In genomic region chr16:53054670-53055485, GRCh38 we compare ENCODE assay signal across 8 cellular contexts. TPM values are rescaled to one million over a fixed set of nuclear protein-coding genes. Genes with fewer than 3 reads are reported as not detected.
DNase-seq lines count a peak whose midpoint lies in the region; ATAC-seq and TF ChIP-seq lines count a peak whose summit lies in the region.

CHD9 (plus strand) TSS chr16:53054991; CDS start chr16:53156090, 101,099 bp downstream.

- no peaks in the 10 kb centered on the region for H3K36me3 ChIP-seq in thoracic aorta

- no peaks in the 10 kb centered on the region for H3K36me3 Mint-ChIP-seq in activated naive CD4-positive, alpha-beta T cell treated with anti-CD3 and anti-CD28 coated beads, Interleukin-2, amount 50 U/mL, for 72 hours
- no peaks in the 10 kb centered on the region for H3K36me3 Mint-ChIP-seq in osteocyte (ENCODE audit: unreplicated experiment)

- DNase-seq in NCI-H1092 (lab: John Stamatoyannopoulos, UW) (peak; percentile 79), SKM-1 (lab: John Stamatoyannopoulos, UW; ENCODE audit: unreplicated experiment) (peak; percentile 67), glomerular visceral epithelial cell (ENCODE audit: extremely low spot score) (peak; percentile 85), osteocyte (ENCODE audit: extremely low spot score, unreplicated experiment) (peak; percentile 95), thoracic aorta (ENCODE audit: low spot score) (peak; percentile 13)
- DNase-seq in activated naive CD4-positive, alpha-beta T cell treated with anti-CD3 and anti-CD28 coated beads, Interleukin-2, amount 50 U/mL, for 72 hours (ENCODE audit: low spot score in 2 of 2), result peak; percentile 79 to 84

- peaks cover 23 to 24% of the 10 kb centered on the region in 2 donors for H3K4me1 ChIP-seq in thoracic aorta (ENCODE audit: control insufficient read depth in 1 of 2, low read depth in 2 of 2)

- peak within 1 kb of the TSS; percentile 71 to 77 for H3K27ac ChIP-seq in thoracic aorta

- peak within 1 kb of the TSS; percentile 47 to 82 for H3K27ac Mint-ChIP-seq in activated naive CD4-positive, alpha-beta T cell treated with anti-CD3 and anti-CD28 coated beads, Interleukin-2, amount 50 U/mL, for 72 hours
- H3K27ac Mint-ChIP-seq in osteocyte (ENCODE audit: unreplicated experiment), result peak within 1 kb of the TSS; percentile 99

- H3K9me3 ChIP-seq in thoracic aorta, result no peaks in the 10 kb centered on the region

- H3K4me1 Mint-ChIP-seq in osteocyte (ENCODE audit: unreplicated experiment), result peaks cover 55% of the 10 kb centered on the region

- peak within 1 kb of the TSS; percentile 82 for H3K4me3 Mint-ChIP-seq in osteocyte (ENCODE audit: unreplicated experiment)

- TF ChIP-seq POLR2A in GM10847 (IDR thresholded peaks at IDR 0.05; ENCODE audit: extremely low read depth, insufficient read length), result peak; percentile 15

- peak within 1 kb of the TSS; percentile 81 for H3K4me3 ChIP-seq in thoracic aorta

- peak; percentile 78 for ATAC-seq in HG02588 (IDR thresholded peaks at IDR 0.05; ENCODE audit: unreplicated experiment)
- ATAC-seq in activated naive CD4-positive, alpha-beta T cell treated with anti-CD3 and anti-CD28 coated beads, Interleukin-2, amount 50 U/mL, for 72 hours, result peak; percentile 83 to 93
- ATAC-seq in thoracic aorta (ENCODE audit: insufficient number of reproducible peaks, low FRiP score, low read depth), result peak; percentile 85

- H3K27me3 Mint-ChIP-seq in osteocyte (ENCODE audit: unreplicated experiment), result no peaks in the 10 kb centered on the region

- TF ChIP-seq CTCF in osteocyte (IDR thresholded peaks at IDR 0.05) (peak; percentile 100), thoracic aorta (IDR thresholded peaks at IDR 0.05) (peak; percentile 99)

- no peaks in the 10 kb centered on the region for H3K9me3 Mint-ChIP-seq in activated naive CD4-positive, alpha-beta T cell treated with anti-CD3 and anti-CD28 coated beads, Interleukin-2, amount 50 U/mL, for 72 hours
- H3K9me3 Mint-ChIP-seq in osteocyte (ENCODE audit: unreplicated experiment), result no peaks in the 10 kb centered on the region

- no peaks in the 10 kb centered on the region for H3K27me3 ChIP-seq in thoracic aorta (replicated peaks; ENCODE audit: insufficient read depth)

RNA-seq across cellular contexts. Expression of gene CHD9, which starts in this region (rescaled TPM):
- 10 to 100 TPM; 10.8 to 15.9 TPM for total RNA-seq in activated naive CD4-positive, alpha-beta T cell treated with anti-CD3 and anti-CD28 coated beads, Interleukin-2, amount 50 U/mL, for 72 hours
- total RNA-seq in osteocyte, result 98.9 and 99.0 TPM in 2 replicates
- 100 to 1,000 TPM in 1 of 2 donors, 10 to 100 TPM in 1; 71.3 to 152 TPM for total RNA-seq in thoracic aorta

Comparison
In these comparisons a context has a peak if more than half of its experiments do, and no peak if none do; other contexts are left out.
1. Peak in every context shown above with its lines: DNase-seq, ATAC-seq, H3K4me3 ChIP-seq and H3K27ac ChIP-seq.
2. DNase-seq: peak in every context shown above with its lines; median percentile 95 in osteocyte; 85 in glomerular visceral epithelial cell; 82 in activated naive CD4-positive, alpha-beta T cell treated with anti-CD3 and anti-CD28 coated beads, Interleukin-2, amount 50 U/mL, for 72 hours; 79 in NCI-H1092; 67 in SKM-1; 13 in thoracic aorta.